ENCODE assay signal across 1 cellular context in the genomic region with DNA sequence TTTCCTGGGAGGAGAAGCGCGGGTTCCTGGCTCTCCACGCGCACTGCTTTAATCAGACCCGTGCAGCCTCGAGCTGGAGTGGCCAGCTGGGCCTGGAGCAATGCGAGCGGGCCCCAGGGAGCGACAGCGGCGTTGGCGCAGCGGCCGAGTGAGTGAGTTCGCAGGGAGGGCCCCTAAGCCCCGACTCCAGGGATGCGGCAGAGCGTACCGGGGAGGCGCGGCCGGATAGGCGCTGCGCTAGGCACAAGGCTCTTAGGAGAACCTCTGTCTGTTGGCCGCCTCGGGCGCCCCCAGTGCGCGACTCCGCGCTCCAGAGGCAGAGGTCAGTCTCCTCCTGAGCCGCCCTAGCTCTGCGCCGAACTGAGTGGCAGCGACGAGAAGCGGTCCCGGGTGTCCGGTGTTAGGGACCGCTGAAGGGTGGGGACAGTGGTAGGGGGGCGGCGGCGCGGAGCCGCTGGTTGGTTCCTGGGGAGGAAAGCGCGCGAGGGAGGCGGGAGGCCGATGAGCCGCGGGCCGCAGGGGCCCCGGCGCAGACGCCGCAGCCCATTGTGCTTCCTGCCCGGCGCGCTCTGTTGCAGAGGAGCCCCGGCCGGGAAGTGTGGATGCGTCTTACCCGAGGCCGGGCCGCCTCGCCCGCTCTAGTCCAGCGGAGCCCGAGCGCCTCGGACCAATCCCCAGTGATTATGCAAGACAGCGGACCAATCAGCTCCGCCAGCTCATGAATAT.
TF ChIP-seq lines count a peak whose summit lies in the region.

No MANE protein-coding gene starts in this region.

TF ChIP-seq in K562, 482 proteins besides CTCF, POLR2A, EP300 and RAD21 (continued from another document and continues in another):
- TF ChIP-seq E2F6 (IDR thresholded peaks at IDR 0.05; ENCODE audit: borderline replicate concordance in 1 of 2, extremely low read depth in 1 of 2, insufficient read depth in 1 of 2, insufficient read length in 1 of 2, low read depth in 1 of 2, low read length in 1 of 2, poor library complexity in 1 of 2, severe bottlenecking in 1 of 2), result peak; percentile 78 to 87
- TF ChIP-seq E2F1 (CRISPR knock-in tag; IDR thresholded peaks at IDR 0.05), result peak; percentile 55; the same call in 1 of the 2 replicates
- TF ChIP-seq ZNF766 (CRISPR knock-in tag; conservative IDR thresholded peaks at IDR 0.05), result peak; percentile 20; the same call in 1 of the 2 replicates
- peak; percentile 72 for TF ChIP-seq TCF3 (CRISPR knock-in tag; IDR thresholded peaks at IDR 0.05)
- TF ChIP-seq SOX6 (IDR thresholded peaks at IDR 0.05), result peak; percentile 21
- TF ChIP-seq FOXK1 (CRISPR knock-in tag; IDR thresholded peaks at IDR 0.05; ENCODE audit: borderline replicate concordance), result no peak; the same call in 1 of the 2 replicates
- no peak for TF ChIP-seq STAT5B (CRISPR knock-in tag; IDR thresholded peaks at IDR 0.05)
- TF ChIP-seq FIP1L1 (IDR thresholded peaks at IDR 0.05; ENCODE audit: low read depth, low read length, poor library complexity, severe bottlenecking), result peak; percentile 96
- no peak for TF ChIP-seq SMAD2 (IDR thresholded peaks at IDR 0.05; ENCODE audit: low read depth, low read length)
- TF ChIP-seq ZNF444 (CRISPR knock-in tag; IDR thresholded peaks at IDR 0.05), result 0 out of 2 replicates have a peak, but pooled peaks have one; percentile 66
- peak; percentile 41; the same call in 1 of the 2 replicates for TF ChIP-seq TAL1 (IDR thresholded peaks at IDR 0.05)
- TF ChIP-seq, protein P1, sequence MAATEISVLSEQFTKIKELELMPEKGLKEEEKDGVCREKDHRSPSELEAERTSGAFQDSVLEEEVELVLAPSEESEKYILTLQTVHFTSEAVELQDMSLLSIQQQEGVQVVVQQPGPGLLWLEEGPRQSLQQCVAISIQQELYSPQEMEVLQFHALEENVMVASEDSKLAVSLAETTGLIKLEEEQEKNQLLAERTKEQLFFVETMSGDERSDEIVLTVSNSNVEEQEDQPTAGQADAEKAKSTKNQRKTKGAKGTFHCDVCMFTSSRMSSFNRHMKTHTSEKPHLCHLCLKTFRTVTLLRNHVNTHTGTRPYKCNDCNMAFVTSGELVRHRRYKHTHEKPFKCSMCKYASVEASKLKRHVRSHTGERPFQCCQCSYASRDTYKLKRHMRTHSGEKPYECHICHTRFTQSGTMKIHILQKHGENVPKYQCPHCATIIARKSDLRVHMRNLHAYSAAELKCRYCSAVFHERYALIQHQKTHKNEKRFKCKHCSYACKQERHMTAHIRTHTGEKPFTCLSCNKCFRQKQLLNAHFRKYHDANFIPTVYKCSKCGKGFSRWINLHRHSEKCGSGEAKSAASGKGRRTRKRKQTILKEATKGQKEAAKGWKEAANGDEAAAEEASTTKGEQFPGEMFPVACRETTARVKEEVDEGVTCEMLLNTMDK (IDR thresholded peaks at IDR 0.05; ENCODE audit: borderline replicate concordance, insufficient read depth, low read depth, low read length, poor library complexity, severe bottlenecking), result peak; percentile 6
- peak; percentile 97 for TF ChIP-seq ZFX (CRISPR knock-in tag; IDR thresholded peaks at IDR 0.05)
- peak; percentile 62; the same call in 1 of the 2 replicates for TF ChIP-seq BRD4 (IDR thresholded peaks at IDR 0.05)
- TF ChIP-seq HCFC1 (IDR thresholded peaks at IDR 0.05; ENCODE audit: low read depth, low read length), result peak; percentile 27; the same call in 1 of the 2 replicates
- TF ChIP-seq FOS (IDR thresholded peaks at IDR 0.05; ENCODE audit: extremely low read depth, insufficient read length), result peak; percentile 83
- TF ChIP-seq CEBPZ (IDR thresholded peaks at IDR 0.05; ENCODE audit: borderline replicate concordance, low read depth, low read length), result no peak
- TF ChIP-seq USF1 (CRISPR knock-in tag; IDR thresholded peaks at IDR 0.05), result no peak
- no peak for TF ChIP-seq RFX7 (CRISPR knock-in tag; IDR thresholded peaks at IDR 0.05)
- peak; percentile 94 for TF ChIP-seq POLR2G (IDR thresholded peaks at IDR 0.05; ENCODE audit: low read depth, low read length)
- peak; percentile 92; the same call in 1 of the 2 replicates for TF ChIP-seq TGIF2 (CRISPR knock-in tag; IDR thresholded peaks at IDR 0.05)
- TF ChIP-seq ZNF140 (CRISPR knock-in tag; IDR thresholded peaks at IDR 0.05), result no peak
- TF ChIP-seq ATF3 (IDR thresholded peaks at IDR 0.05), result peak; percentile 81
- peak; percentile 40; the same call in 1 of the 2 replicates for TF ChIP-seq ATF3 (CRISPR knock-in tag; conservative IDR thresholded peaks at IDR 0.05)
- peak; percentile 81; the same call in 1 of the 2 replicates for TF ChIP-seq HDAC6 (IDR thresholded peaks at IDR 0.05; ENCODE audit: low read depth, low read length)
- TF ChIP-seq CHD1 (IDR thresholded peaks at IDR 0.05; ENCODE audit: low read length), result peak; percentile 60
- TF ChIP-seq, protein P2, sequence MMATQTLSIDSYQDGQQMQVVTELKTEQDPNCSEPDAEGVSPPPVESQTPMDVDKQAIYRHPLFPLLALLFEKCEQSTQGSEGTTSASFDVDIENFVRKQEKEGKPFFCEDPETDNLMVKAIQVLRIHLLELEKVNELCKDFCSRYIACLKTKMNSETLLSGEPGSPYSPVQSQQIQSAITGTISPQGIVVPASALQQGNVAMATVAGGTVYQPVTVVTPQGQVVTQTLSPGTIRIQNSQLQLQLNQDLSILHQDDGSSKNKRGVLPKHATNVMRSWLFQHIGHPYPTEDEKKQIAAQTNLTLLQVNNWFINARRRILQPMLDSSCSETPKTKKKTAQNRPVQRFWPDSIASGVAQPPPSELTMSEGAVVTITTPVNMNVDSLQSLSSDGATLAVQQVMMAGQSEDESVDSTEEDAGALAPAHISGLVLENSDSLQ (IDR thresholded peaks at IDR 0.05), result peak; percentile 25; the same call in 1 of the 2 replicates
- TF ChIP-seq HDAC3 (IDR thresholded peaks at IDR 0.05; ENCODE audit: borderline replicate concordance, partially characterized antibody), result no peak
- TF ChIP-seq E2F4 (CRISPR knock-in tag; IDR thresholded peaks at IDR 0.05; ENCODE audit: low read depth), result 0 out of 2 replicates have a peak, but pooled peaks have one; percentile 12
- TF ChIP-seq CBX5 (IDR thresholded peaks at IDR 0.05; ENCODE audit: borderline replicate concordance, low read depth), result no peak
- TF ChIP-seq BHLHE40 (IDR thresholded peaks at IDR 0.05; ENCODE audit: low read length), result peak; percentile 64; the same call in 1 of the 2 replicates
- TF ChIP-seq ARID3B (CRISPR knock-in tag; IDR thresholded peaks at IDR 0.05; ENCODE audit: borderline replicate concordance), result 0 out of 2 replicates have a peak, but pooled peaks have one; percentile 32
- TF ChIP-seq ZNF76 (CRISPR knock-in tag; IDR thresholded peaks at IDR 0.05; ENCODE audit: borderline replicate concordance), result 0 out of 2 replicates have a peak, but pooled peaks have one; percentile 69
- TF ChIP-seq RBM34 (IDR thresholded peaks at IDR 0.05; ENCODE audit: borderline replicate concordance, insufficient read depth, low read length), result 0 out of 2 replicates have a peak, but pooled peaks have one; percentile 21
- peak; percentile 65 for TF ChIP-seq ZSCAN29 (IDR thresholded peaks at IDR 0.05)
- TF ChIP-seq, protein P3, sequence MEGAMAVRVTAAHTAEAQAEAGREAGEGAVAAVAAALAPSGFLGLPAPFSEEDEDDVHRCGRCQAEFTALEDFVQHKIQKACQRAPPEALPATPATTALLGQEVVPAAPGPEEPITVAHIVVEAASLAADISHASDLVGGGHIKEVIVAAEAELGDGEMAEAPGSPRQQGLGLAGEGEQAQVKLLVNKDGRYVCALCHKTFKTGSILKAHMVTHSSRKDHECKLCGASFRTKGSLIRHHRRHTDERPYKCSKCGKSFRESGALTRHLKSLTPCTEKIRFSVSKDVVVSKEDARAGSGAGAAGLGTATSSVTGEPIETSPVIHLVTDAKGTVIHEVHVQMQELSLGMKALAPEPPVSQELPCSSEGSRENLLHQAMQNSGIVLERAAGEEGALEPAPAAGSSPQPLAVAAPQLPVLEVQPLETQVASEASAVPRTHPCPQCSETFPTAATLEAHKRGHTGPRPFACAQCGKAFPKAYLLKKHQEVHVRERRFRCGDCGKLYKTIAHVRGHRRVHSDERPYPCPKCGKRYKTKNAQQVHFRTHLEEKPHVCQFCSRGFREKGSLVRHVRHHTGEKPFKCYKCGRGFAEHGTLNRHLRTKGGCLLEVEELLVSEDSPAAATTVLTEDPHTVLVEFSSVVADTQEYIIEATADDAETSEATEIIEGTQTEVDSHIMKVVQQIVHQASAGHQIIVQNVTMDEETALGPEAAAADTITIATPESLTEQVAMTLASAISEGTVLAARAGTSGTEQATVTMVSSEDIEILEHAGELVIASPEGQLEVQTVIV (CRISPR knock-in tag; IDR thresholded peaks at IDR 0.05; ENCODE audit: borderline replicate concordance), result no peak
- 0 out of 2 replicates have a peak, but pooled peaks have one; percentile 50 for TF ChIP-seq RFX5 (IDR thresholded peaks at IDR 0.05; ENCODE audit: low read depth, low read length)
- no peak; a peak in 1 of 4 replicates for TF ChIP-seq TRIM24 (IDR thresholded peaks at IDR 0.05)
- TF ChIP-seq ZBTB1 (CRISPR knock-in tag; IDR thresholded peaks at IDR 0.05; ENCODE audit: borderline replicate concordance, low read depth), result peak; percentile 85
- no peak for TF ChIP-seq ZKSCAN8 (CRISPR knock-in tag; IDR thresholded peaks at IDR 0.05)
- peak; percentile 31 for TF ChIP-seq RNF2 (IDR thresholded peaks at IDR 0.05)
- peak; percentile 5 to 26; a peak in 2 of 4 replicates for TF ChIP-seq KDM1A (IDR thresholded peaks at IDR 0.05)
- peak in 1 of 2 experiments; percentile 45; a peak in 1 of 4 replicates for TF ChIP-seq FOXA3 (CRISPR knock-in tag; conservative IDR thresholded peaks at IDR 0.05 in 1 of 2, IDR thresholded peaks at IDR 0.05 in 1 of 2)
- peak; percentile 55 for TF ChIP-seq GABPA (tag; conservative IDR thresholded peaks at IDR 0.05; ENCODE audit: low read depth)
